Comparison of ENCODE assay signal across 1 cellular context in the genomic region with DNA sequence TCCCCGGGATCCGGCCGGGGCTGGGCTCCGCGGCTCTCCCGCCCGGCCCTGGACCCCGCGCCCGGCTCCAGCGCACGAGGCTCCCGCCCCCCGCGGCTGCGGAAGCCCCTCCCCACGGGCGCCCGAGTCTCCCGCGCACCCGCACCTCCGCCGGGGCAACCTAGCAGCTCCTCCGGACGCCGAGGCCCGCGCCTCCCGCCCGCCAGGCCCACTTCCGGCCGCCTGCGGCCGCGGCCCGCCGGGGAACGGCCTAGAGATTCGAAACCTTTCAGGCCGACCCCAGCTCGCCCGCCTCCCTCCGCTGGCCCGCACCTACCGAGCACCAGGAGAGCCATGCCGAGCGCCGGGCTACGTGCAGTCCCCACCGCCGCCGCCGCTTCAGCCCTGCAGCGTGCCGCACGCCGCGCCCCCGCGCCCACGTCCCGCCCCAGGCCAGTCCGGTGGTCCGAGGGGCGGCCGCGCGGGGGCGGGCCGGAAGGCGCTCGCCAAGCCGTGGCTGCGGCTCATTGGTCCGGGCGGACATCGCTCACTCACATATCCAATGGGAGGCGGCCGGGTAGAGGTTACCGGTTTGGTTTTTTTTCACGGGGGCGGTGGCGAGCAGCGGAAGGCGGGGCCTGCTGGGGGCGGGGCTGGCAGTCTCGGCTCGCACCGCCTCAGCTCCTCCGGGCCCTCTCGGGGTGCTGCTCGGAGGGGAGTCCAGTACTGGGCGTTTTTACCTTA.
A peak's percentile ranks its signal among the peaks of the same experiment; 100 is the strongest.
TF ChIP-seq lines count a peak whose summit lies in the region.

A gene with protein sequence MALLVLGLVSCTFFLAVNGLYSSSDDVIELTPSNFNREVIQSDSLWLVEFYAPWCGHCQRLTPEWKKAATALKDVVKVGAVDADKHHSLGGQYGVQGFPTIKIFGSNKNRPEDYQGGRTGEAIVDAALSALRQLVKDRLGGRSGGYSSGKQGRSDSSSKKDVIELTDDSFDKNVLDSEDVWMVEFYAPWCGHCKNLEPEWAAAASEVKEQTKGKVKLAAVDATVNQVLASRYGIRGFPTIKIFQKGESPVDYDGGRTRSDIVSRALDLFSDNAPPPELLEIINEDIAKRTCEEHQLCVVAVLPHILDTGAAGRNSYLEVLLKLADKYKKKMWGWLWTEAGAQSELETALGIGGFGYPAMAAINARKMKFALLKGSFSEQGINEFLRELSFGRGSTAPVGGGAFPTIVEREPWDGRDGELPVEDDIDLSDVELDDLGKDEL (minus strand): TSS at position 424 of the 723 bp plus-strand sequence. CDS start 89 bp downstream, at position 335.

TF ChIP-seq in GM12878, 131 proteins besides CTCF, POLR2A, EP300 and RAD21 (continued from another document):
- TF ChIP-seq RFX5 (IDR thresholded peaks at IDR 0.05; ENCODE audit: low read depth, low read length), result 0 out of 2 replicates have a peak, but pooled peaks have one; percentile 31
- 0 out of 4 replicates have a peak, but pooled peaks of 1 of the 2 experiments have one; percentile 21 for TF ChIP-seq SRF (IDR thresholded peaks at IDR 0.05; ENCODE audit: low read depth in 2 of 2, low read length in 2 of 2)
- peak; percentile 96 for TF ChIP-seq SP1 (IDR thresholded peaks at IDR 0.05; ENCODE audit: low read depth, low read length)
- TF ChIP-seq BHLHE40 (IDR thresholded peaks at IDR 0.05; ENCODE audit: borderline replicate concordance in 1 of 2, low read depth in 2 of 2, low read length in 1 of 2), result peak; percentile 23 to 90; a peak in 2 of 4 replicates
- TF ChIP-seq NR2F1 (conservative IDR thresholded peaks at IDR 0.05), result peak; percentile 75
- TF ChIP-seq, protein P1, sequence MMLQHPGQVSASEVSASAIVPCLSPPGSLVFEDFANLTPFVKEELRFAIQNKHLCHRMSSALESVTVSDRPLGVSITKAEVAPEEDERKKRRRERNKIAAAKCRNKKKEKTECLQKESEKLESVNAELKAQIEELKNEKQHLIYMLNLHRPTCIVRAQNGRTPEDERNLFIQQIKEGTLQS (IDR thresholded peaks at IDR 0.05; ENCODE audit: borderline replicate concordance, extremely low read depth, low read depth, low read length), result no peak
- TF ChIP-seq SMC3 (IDR thresholded peaks at IDR 0.05; ENCODE audit: borderline replicate concordance, low read length), result no peak
- no peak for TF ChIP-seq SMAD5 (IDR thresholded peaks at IDR 0.05; ENCODE audit: low read depth)
- peak; percentile 80; the same call in 1 of the 2 replicates for TF ChIP-seq TAF1 (IDR thresholded peaks at IDR 0.05; ENCODE audit: borderline replicate concordance, low read depth, low read length)
- peak; percentile 55; the same call in 1 of the 2 replicates for TF ChIP-seq ZSCAN29 (IDR thresholded peaks at IDR 0.05)
- TF ChIP-seq ZBTB40 (IDR thresholded peaks at IDR 0.05; ENCODE audit: borderline replicate concordance), result peak; percentile 41; the same call in 1 of the 2 replicates
- peak; percentile 73; the same call in 1 of the 2 replicates for TF ChIP-seq SMARCA5 (IDR thresholded peaks at IDR 0.05)
- TF ChIP-seq, protein P2, sequence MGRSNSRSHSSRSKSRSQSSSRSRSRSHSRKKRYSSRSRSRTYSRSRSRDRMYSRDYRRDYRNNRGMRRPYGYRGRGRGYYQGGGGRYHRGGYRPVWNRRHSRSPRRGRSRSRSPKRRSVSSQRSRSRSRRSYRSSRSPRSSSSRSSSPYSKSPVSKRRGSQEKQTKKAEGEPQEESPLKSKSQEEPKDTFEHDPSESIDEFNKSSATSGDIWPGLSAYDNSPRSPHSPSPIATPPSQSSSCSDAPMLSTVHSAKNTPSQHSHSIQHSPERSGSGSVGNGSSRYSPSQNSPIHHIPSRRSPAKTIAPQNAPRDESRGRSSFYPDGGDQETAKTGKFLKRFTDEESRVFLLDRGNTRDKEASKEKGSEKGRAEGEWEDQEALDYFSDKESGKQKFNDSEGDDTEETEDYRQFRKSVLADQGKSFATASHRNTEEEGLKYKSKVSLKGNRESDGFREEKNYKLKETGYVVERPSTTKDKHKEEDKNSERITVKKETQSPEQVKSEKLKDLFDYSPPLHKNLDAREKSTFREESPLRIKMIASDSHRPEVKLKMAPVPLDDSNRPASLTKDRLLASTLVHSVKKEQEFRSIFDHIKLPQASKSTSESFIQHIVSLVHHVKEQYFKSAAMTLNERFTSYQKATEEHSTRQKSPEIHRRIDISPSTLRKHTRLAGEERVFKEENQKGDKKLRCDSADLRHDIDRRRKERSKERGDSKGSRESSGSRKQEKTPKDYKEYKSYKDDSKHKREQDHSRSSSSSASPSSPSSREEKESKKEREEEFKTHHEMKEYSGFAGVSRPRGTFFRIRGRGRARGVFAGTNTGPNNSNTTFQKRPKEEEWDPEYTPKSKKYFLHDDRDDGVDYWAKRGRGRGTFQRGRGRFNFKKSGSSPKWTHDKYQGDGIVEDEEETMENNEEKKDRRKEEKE (IDR thresholded peaks at IDR 0.05), result 0 out of 2 replicates have a peak, but pooled peaks have one; percentile 30
- TF ChIP-seq EGR1 (IDR thresholded peaks at IDR 0.05; ENCODE audit: borderline replicate concordance in 1 of 2, low read depth in 2 of 2, low read length in 2 of 2), result peak; percentile 22 to 99
- peak; percentile 95 for TF ChIP-seq ZNF384 (IDR thresholded peaks at IDR 0.05; ENCODE audit: borderline replicate concordance, low read depth, low read length)
- TF ChIP-seq CREM (IDR thresholded peaks at IDR 0.05; ENCODE audit: low read depth), result peak; percentile 72
